11 cellular contexts compared by ENCODE assay signal in the genomic region with DNA sequence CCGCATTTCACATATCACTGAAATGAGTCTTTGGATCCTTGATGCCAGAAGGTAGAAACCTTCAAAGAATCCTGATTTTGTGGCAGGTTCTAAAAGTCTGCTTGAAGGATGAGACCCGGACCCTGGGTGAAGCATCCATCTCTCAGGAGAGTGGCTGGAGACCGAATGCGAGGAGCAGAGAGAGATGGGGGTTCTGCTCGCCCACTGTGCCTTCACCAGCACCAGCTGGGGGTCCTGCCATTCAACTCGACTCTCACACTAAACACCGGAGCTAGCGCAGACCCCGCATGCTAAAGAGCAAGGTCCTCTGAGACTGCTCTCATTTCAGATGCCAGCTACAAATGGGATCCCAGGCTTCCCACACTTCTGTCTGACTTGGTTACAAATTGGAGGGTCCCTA.
DNase-seq lines count a peak whose midpoint lies in the region; ATAC-seq, FAIRE-seq and TF ChIP-seq lines count a peak whose summit lies in the region.
"Had no signal": no experiment of that assay in that cellular context is flagged by ENCODE, and none has a peak within 500 bp of the region (broad histone marks: within the 10 kb centered on the region; RNA-seq: fewer than 3 reads in every experiment).

No MANE protein-coding gene starts in this region.

- no peak overlapping the region for H3K9ac ChIP-seq in HepG2 (ENCODE audit: insufficient read depth, low read depth, low read length)

- CTCF ChIA-PET in HepG2 (lab: Yijun Ruan, JAX; ENCODE audit: low intra/inter-chr PET ratio, low total read pairs) = no interaction called here

- no peak for TF ChIP-seq POLR2A in right lobe of liver (IDR thresholded peaks at IDR 0.05)
- no peak for TF ChIP-seq POLR2A in HepG2 (IDR thresholded peaks at IDR 0.05; ENCODE audit: insufficient read depth in 1 of 2, low read depth in 2 of 2, low read length in 2 of 2)

- WGBS in right lobe of liver (ENCODE audit: insufficient coverage, low coverage, low lambda C conversion rate, missing lambda C conversion rate) = 77% methylated on average over 3 of the region's 9 CpGs
- WGBS in HepG2 (ENCODE audit: low lambda C conversion rate) = 9% methylated on average over 6 of the region's 9 CpGs

- H3K4me3 ChIP-seq in right lobe of liver (no peak overlapping the region), HepG2 (replicated peaks in 1 of 3; ENCODE audit: insufficient read depth in 1 of 3, low read depth in 2 of 3, low read length in 3 of 3) (no peak overlapping the region), RWPE2 (ENCODE audit: severe bottlenecking) (no peak overlapping the region), MG63 (no peak overlapping the region)

- in situ Hi-C loops in HepG2 (cut with HindIII; ENCODE audit: extremely low pct_ligation_motif_present, low pct_unique_long_range_greater_than_20kb) = no loop called here

- no peak for TF ChIP-seq CTCF in right lobe of liver (IDR thresholded peaks at IDR 0.05)
- TF ChIP-seq CTCF in HepG2 (CRISPR knock-in tag; IDR thresholded peaks at IDR 0.05) = no peak
- no peak for TF ChIP-seq CTCF in RWPE2 (IDR thresholded peaks at IDR 0.05; ENCODE audit: poor library complexity, severe bottlenecking)

- no peak for TF ChIP-seq RAD21 in HepG2 (CRISPR knock-in tag; IDR thresholded peaks at IDR 0.05)

- H3K36me3 ChIP-seq in right lobe of liver = no peaks in the 10 kb centered on the region
- no peaks in the 10 kb centered on the region for H3K36me3 ChIP-seq in HepG2 (replicated peaks in 1 of 2; ENCODE audit: control insufficient read depth in 1 of 2, insufficient read depth in 2 of 2, low read length in 2 of 2)
- H3K36me3 ChIP-seq in RWPE2 (ENCODE audit: low read depth) = no peaks in the 10 kb centered on the region
- H3K36me3 ChIP-seq in MG63 = no peaks in the 10 kb centered on the region

- no peak overlapping the region for H2AFZ ChIP-seq in HepG2 (ENCODE audit: low read length)

- H3K27me3 ChIP-seq in right lobe of liver (no peaks in the 10 kb centered on the region), HepG2 (ENCODE audit: control insufficient read depth in 1 of 2, insufficient read depth in 2 of 2, low read length in 2 of 2) (peaks cover 0 to 4% of the 10 kb centered on the region in 2 experiments; a peak in 1 of 5 replicates), RWPE2 (ENCODE audit: insufficient read depth, poor library complexity, severe bottlenecking) (no peaks in the 10 kb centered on the region), MG63 (no peaks in the 10 kb centered on the region)

- H3K9me3 ChIP-seq in right lobe of liver (no peaks in the 10 kb centered on the region), HepG2 (ENCODE audit: low read length) (no peaks in the 10 kb centered on the region), RWPE2 (ENCODE audit: severe bottlenecking) (no peaks in the 10 kb centered on the region), MG63 (no peaks in the 10 kb centered on the region)

- no peak for ATAC-seq in right lobe of liver
- ATAC-seq in HepG2 = no peak
- ATAC-seq in RWPE2 (ENCODE audit: low read depth) = no peak
- ATAC-seq in GM19395 (IDR thresholded peaks at IDR 0.05; ENCODE audit: unreplicated experiment) = no peak

- H3K4me2 ChIP-seq in HepG2 (ENCODE audit: low read depth, low read length) = no peak overlapping the region

- FAIRE-seq in HepG2 (lab: Jason Lieb, UNC) = no peak

- no peaks in the 10 kb centered on the region for H3K4me1 ChIP-seq in right lobe of liver
- H3K4me1 ChIP-seq in HepG2 (ENCODE audit: insufficient read depth, low read length) = no peaks in the 10 kb centered on the region
- H3K4me1 ChIP-seq in RWPE2 (ENCODE audit: insufficient read depth, poor library complexity, severe bottlenecking) = no peaks in the 10 kb centered on the region

- BruUV-seq in HepG2 (replicated peaks; lab: Mats Ljungman, UMichigan) = no TSS peak

- no peaks in the 10 kb centered on the region for H3K79me2 ChIP-seq in HepG2 (ENCODE audit: insufficient read depth, low read length)

- H4K20me1 ChIP-seq in HepG2 (ENCODE audit: insufficient read depth, low read length) = no peaks in the 10 kb centered on the region

- H3K27ac ChIP-seq in right lobe of liver (no peak overlapping the region), HepG2 (ENCODE audit: extremely low read length, insufficient read depth, low read length) (no peak overlapping the region), RWPE2 (ENCODE audit: poor library complexity, severe bottlenecking) (no peak overlapping the region)

- intact Hi-C loops in right lobe of liver (cut with DNase I) = no loop called here
- intact Hi-C loops in HepG2 (cut with micrococcal nuclease; ENCODE audit: unreplicated experiment) = no loop called here
- intact Hi-C loops in posterior vena cava (cut with DNase I) = no loop called here

- POLR2A ChIA-PET in HepG2 (lab: Yijun Ruan, JAX) = no interaction called here

- no peak for TF ChIP-seq EP300 in HepG2 (IDR thresholded peaks at IDR 0.05; ENCODE audit: low read depth in 2 of 2, low read length in 2 of 2)
- no peak for TF ChIP-seq EP300 in HepG2 (CRISPR knock-in tag; IDR thresholded peaks at IDR 0.05; ENCODE audit: borderline replicate concordance)

- DNase-seq in right lobe of liver (peak in 2 of 3 donors; percentile 5 to 16), HepG2 (ENCODE audit: low spot score) (no peak), RWPE2 (ENCODE audit: low spot score) (peak; percentile 13), posterior vena cava (ENCODE audit: low spot score) (peak; percentile 40), MG63 (no peak)
- DNase-seq in stimulated activated CD4-positive, alpha-beta T cell treated with anti-CD3 and anti-CD28 coated beads, Interleukin-4, amount 100 ng/mL, for 4 hours = no peak
- DNase-seq: CD4-positive, CD25-positive, alpha-beta regulatory T cell; DMS 273 treated with DMSO at 0.1 percent for 48 hours; HCEC 1CT; HFFc6 had no signal

TF ChIP-seq in HepG2, 621 proteins besides CTCF, POLR2A, EP300 and RAD21 (continues in another document):
- TF ChIP-seq BCL6 (CRISPR knock-in tag; IDR thresholded peaks at IDR 0.05) (no peak), KLF12 (CRISPR knock-in tag; IDR thresholded peaks at IDR 0.05; ENCODE audit: borderline replicate concordance) (no peak), AGO2 (optimal IDR thresholded peaks at IDR 0.05; ENCODE audit: low read depth, low read length) (no peak), ZNF556 (CRISPR knock-in tag; IDR thresholded peaks at IDR 0.05; ENCODE audit: borderline replicate concordance) (no peak), WIZ (CRISPR knock-in tag; IDR thresholded peaks at IDR 0.05) (no peak), ZNF510 (CRISPR knock-in tag; IDR thresholded peaks at IDR 0.05; ENCODE audit: low read depth) (no peak), TEAD3 (CRISPR knock-in tag; optimal IDR thresholded peaks at IDR 0.05; ENCODE audit: borderline replicate concordance) (no peak), E2F1 (CRISPR knock-in tag; IDR thresholded peaks at IDR 0.05) (no peak), PRMT3 (CRISPR knock-in tag; IDR thresholded peaks at IDR 0.05; ENCODE audit: borderline replicate concordance, low read depth) (no peak), ZNF333 (CRISPR knock-in tag; IDR thresholded peaks at IDR 0.05; ENCODE audit: borderline replicate concordance) (no peak)
- TF ChIP-seq, protein P1, sequence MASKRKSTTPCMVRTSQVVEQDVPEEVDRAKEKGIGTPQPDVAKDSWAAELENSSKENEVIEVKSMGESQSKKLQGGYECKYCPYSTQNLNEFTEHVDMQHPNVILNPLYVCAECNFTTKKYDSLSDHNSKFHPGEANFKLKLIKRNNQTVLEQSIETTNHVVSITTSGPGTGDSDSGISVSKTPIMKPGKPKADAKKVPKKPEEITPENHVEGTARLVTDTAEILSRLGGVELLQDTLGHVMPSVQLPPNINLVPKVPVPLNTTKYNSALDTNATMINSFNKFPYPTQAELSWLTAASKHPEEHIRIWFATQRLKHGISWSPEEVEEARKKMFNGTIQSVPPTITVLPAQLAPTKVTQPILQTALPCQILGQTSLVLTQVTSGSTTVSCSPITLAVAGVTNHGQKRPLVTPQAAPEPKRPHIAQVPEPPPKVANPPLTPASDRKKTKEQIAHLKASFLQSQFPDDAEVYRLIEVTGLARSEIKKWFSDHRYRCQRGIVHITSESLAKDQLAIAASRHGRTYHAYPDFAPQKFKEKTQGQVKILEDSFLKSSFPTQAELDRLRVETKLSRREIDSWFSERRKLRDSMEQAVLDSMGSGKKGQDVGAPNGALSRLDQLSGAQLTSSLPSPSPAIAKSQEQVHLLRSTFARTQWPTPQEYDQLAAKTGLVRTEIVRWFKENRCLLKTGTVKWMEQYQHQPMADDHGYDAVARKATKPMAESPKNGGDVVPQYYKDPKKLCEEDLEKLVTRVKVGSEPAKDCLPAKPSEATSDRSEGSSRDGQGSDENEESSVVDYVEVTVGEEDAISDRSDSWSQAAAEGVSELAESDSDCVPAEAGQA (IDR thresholded peaks at IDR 0.05; ENCODE audit: low read depth) = no peak
- TF ChIP-seq, protein P1 (CRISPR knock-in tag; IDR thresholded peaks at IDR 0.05; ENCODE audit: borderline replicate concordance) = no peak

Comparison
In these comparisons a context has a peak if more than half of its experiments do, and no peak if none do; other contexts are left out.
1. DNase-seq: peak in right lobe of liver (2 of 3), RWPE2 (single experiment) and posterior vena cava (single experiment); none in HepG2 (single experiment), MG63 (single experiment) and stimulated activated CD4-positive, alpha-beta T cell treated with anti-CD3 and anti-CD28 coated beads, Interleukin-4, amount 100 ng/mL, for 4 hours (0 of 2).